Comparison of ENCODE assay signal across 1 cellular context in the genomic region with DNA sequence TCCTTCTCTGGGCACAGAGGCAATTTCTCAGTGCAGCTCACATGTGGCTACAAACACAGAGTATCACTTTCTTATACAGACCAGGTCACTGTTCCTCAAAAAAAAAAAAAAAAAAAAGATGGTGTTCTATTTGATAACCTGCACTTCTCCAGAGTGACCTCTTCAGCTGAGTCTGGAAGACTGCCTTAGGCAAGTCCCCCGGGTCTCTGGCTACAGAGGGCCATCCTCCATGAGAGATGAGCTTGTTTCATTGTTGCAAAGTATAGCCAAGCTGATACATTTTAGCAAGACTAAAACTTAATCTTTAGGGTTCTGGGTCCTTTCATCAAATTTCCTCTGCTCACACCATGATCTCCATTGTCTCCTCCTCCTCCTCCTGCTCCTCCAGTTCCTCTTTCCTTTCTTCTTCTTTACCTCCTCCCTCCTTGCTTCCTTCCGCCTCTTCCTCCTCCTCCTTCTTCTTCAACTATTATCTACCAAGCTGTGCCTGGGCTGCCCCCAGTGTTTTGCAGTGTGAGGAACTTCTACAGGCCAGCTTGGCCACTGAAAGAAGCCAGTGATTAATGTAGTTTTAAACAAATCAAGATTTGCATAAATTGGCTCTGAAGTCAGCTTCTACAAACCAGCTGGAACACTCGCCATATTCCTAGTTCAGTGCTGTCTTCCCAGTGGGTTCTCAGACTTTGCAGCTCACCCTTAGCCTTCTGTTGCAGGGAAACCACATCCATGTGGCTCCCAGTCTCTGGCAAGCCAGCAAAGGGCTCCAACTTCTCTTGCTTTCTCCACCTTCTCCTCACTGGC.
TF ChIP-seq lines count a peak whose summit lies in the region.

No MANE protein-coding gene starts in this region.

TF ChIP-seq in K562, 482 proteins besides CTCF, POLR2A, EP300 and RAD21 (continued from another document and continues in another):
- TF ChIP-seq, protein P1, sequence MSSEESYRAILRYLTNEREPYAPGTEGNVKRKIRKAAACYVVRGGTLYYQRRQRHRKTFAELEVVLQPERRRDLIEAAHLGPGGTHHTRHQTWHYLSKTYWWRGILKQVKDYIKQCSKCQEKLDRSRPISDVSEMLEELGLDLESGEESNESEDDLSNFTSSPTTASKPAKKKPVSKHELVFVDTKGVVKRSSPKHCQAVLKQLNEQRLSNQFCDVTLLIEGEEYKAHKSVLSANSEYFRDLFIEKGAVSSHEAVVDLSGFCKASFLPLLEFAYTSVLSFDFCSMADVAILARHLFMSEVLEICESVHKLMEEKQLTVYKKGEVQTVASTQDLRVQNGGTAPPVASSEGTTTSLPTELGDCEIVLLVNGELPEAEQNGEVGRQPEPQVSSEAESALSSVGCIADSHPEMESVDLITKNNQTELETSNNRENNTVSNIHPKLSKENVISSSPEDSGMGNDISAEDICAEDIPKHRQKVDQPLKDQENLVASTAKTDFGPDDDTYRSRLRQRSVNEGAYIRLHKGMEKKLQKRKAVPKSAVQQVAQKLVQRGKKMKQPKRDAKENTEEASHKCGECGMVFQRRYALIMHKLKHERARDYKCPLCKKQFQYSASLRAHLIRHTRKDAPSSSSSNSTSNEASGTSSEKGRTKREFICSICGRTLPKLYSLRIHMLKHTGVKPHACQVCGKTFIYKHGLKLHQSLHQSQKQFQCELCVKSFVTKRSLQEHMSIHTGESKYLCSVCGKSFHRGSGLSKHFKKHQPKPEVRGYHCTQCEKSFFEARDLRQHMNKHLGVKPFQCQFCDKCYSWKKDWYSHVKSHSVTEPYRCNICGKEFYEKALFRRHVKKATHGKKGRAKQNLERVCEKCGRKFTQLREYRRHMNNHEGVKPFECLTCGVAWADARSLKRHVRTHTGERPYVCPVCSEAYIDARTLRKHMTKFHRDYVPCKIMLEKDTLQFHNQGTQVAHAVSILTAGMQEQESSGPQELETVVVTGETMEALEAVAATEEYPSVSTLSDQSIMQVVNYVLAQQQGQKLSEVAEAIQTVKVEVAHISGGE (CRISPR knock-in tag; IDR thresholded peaks at IDR 0.05): no peak
- TF ChIP-seq LARP7 (IDR thresholded peaks at IDR 0.05) (peak; percentile 80; the same call in 1 of the 2 replicates), TRIM28 (IDR thresholded peaks at IDR 0.05) (no peak), ZNF165 (CRISPR knock-in tag; IDR thresholded peaks at IDR 0.05; ENCODE audit: borderline replicate concordance) (no peak), CCNT2 (IDR thresholded peaks at IDR 0.05; ENCODE audit: borderline replicate concordance, extremely low read depth, insufficient read length, low read depth, low read length) (no peak), NUFIP1 (IDR thresholded peaks at IDR 0.05; ENCODE audit: partially characterized antibody) (no peak), ZFP36 (IDR thresholded peaks at IDR 0.05; ENCODE audit: low read depth, low read length, partially characterized antibody) (no peak), MEF2D (tag; conservative IDR thresholded peaks at IDR 0.05; ENCODE audit: low read depth) (0 out of 2 replicates have a peak, but pooled peaks have one; percentile 44), MYC (IDR thresholded peaks at IDR 0.05; ENCODE audit: low read depth, low read length) (no peak), MYC (CRISPR knock-in tag; IDR thresholded peaks at IDR 0.05; ENCODE audit: borderline replicate concordance, low read depth) (no peak), NFE2 (IDR thresholded peaks at IDR 0.05; ENCODE audit: low read depth) (no peak), SP2 (IDR thresholded peaks at IDR 0.05; ENCODE audit: extremely low read depth, low read depth, low read length, poor library complexity, severe bottlenecking) (no peak), SAFB2 (IDR thresholded peaks at IDR 0.05; ENCODE audit: borderline replicate concordance, low read depth, low read length, severe bottlenecking) (no peak), ZNF444 (CRISPR knock-in tag; IDR thresholded peaks at IDR 0.05) (no peak), ZSCAN32 (CRISPR knock-in tag; IDR thresholded peaks at IDR 0.05) (no peak), ZBTB7A (IDR thresholded peaks at IDR 0.05; ENCODE audit: borderline replicate concordance, control insufficient read depth, low read depth, low read length) (no peak), KDM1A (IDR thresholded peaks at IDR 0.05) (no peak), THRAP3 (IDR thresholded peaks at IDR 0.05; ENCODE audit: borderline replicate concordance) (no peak), PHF21A (IDR thresholded peaks at IDR 0.05; ENCODE audit: borderline replicate concordance, low read depth) (no peak), MTA1 (IDR thresholded peaks at IDR 0.05; ENCODE audit: borderline replicate concordance) (peak; percentile 85; the same call in 1 of the 2 replicates), DMBX1 (CRISPR knock-in tag; IDR thresholded peaks at IDR 0.05; ENCODE audit: borderline replicate concordance) (peak; percentile 57; the same call in 1 of the 2 replicates), SREBF1 (IDR thresholded peaks at IDR 0.05; ENCODE audit: borderline replicate concordance, low read depth, low read length) (no peak), ZNF124 (CRISPR knock-in tag; IDR thresholded peaks at IDR 0.05) (no peak), SRF (CRISPR knock-in tag; IDR thresholded peaks at IDR 0.05) (no peak), NELFE (IDR thresholded peaks at IDR 0.05; ENCODE audit: insufficient read depth, insufficient read length) (no peak), ZNF354B (CRISPR knock-in tag; IDR thresholded peaks at IDR 0.05) (no peak), RFX5 (IDR thresholded peaks at IDR 0.05; ENCODE audit: low read depth, low read length) (no peak), NCOR1 (IDR thresholded peaks at IDR 0.05) (peak; percentile 8; the same call in 1 of the 2 replicates), GATA2 (CRISPR knock-in tag; IDR thresholded peaks at IDR 0.05) (no peak), NEUROD1 (IDR thresholded peaks at IDR 0.05; ENCODE audit: borderline replicate concordance, low read depth, low read length, partially characterized antibody) (no peak), SUPT5H (IDR thresholded peaks at IDR 0.05) (no peak), ZNF263 (CRISPR knock-in tag; IDR thresholded peaks at IDR 0.05; ENCODE audit: borderline replicate concordance) (peak; percentile 13; the same call in 1 of the 2 replicates), ZBTB1 (CRISPR knock-in tag; IDR thresholded peaks at IDR 0.05; ENCODE audit: borderline replicate concordance, low read depth) (no peak), MED1 (CRISPR knock-in tag; IDR thresholded peaks at IDR 0.05; ENCODE audit: borderline replicate concordance) (no peak), HDGF (IDR thresholded peaks at IDR 0.05) (peak; percentile 77; the same call in 1 of the 2 replicates), HNRNPL (IDR thresholded peaks at IDR 0.05; ENCODE audit: low read depth, low read length) (no peak), KLF16 (IDR thresholded peaks at IDR 0.05) (no peak)
- TF ChIP-seq, protein P2, sequence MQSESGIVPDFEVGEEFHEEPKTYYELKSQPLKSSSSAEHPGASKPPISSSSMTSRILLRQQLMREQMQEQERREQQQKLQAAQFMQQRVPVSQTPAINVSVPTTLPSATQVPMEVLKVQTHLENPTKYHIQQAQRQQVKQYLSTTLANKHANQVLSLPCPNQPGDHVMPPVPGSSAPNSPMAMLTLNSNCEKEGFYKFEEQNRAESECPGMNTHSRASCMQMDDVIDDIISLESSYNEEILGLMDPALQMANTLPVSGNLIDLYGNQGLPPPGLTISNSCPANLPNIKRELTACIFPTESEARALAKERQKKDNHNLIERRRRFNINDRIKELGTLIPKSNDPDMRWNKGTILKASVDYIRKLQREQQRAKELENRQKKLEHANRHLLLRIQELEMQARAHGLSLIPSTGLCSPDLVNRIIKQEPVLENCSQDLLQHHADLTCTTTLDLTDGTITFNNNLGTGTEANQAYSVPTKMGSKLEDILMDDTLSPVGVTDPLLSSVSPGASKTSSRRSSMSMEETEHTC (IDR thresholded peaks at IDR 0.05): no peak
- TF ChIP-seq, protein P3, sequence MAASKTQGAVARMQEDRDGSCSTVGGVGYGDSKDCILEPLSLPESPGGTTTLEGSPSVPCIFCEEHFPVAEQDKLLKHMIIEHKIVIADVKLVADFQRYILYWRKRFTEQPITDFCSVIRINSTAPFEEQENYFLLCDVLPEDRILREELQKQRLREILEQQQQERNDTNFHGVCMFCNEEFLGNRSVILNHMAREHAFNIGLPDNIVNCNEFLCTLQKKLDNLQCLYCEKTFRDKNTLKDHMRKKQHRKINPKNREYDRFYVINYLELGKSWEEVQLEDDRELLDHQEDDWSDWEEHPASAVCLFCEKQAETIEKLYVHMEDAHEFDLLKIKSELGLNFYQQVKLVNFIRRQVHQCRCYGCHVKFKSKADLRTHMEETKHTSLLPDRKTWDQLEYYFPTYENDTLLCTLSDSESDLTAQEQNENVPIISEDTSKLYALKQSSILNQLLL (CRISPR knock-in tag; IDR thresholded peaks at IDR 0.05; ENCODE audit: borderline replicate concordance): no peak
- TF ChIP-seq, protein P4, sequence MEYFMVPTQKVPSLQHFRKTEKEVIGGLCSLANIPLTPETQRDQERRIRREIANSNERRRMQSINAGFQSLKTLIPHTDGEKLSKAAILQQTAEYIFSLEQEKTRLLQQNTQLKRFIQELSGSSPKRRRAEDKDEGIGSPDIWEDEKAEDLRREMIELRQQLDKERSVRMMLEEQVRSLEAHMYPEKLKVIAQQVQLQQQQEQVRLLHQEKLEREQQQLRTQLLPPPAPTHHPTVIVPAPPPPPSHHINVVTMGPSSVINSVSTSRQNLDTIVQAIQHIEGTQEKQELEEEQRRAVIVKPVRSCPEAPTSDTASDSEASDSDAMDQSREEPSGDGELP (CRISPR knock-in tag; IDR thresholded peaks at IDR 0.05; ENCODE audit: borderline replicate concordance): no peak
- TF ChIP-seq, protein P5, sequence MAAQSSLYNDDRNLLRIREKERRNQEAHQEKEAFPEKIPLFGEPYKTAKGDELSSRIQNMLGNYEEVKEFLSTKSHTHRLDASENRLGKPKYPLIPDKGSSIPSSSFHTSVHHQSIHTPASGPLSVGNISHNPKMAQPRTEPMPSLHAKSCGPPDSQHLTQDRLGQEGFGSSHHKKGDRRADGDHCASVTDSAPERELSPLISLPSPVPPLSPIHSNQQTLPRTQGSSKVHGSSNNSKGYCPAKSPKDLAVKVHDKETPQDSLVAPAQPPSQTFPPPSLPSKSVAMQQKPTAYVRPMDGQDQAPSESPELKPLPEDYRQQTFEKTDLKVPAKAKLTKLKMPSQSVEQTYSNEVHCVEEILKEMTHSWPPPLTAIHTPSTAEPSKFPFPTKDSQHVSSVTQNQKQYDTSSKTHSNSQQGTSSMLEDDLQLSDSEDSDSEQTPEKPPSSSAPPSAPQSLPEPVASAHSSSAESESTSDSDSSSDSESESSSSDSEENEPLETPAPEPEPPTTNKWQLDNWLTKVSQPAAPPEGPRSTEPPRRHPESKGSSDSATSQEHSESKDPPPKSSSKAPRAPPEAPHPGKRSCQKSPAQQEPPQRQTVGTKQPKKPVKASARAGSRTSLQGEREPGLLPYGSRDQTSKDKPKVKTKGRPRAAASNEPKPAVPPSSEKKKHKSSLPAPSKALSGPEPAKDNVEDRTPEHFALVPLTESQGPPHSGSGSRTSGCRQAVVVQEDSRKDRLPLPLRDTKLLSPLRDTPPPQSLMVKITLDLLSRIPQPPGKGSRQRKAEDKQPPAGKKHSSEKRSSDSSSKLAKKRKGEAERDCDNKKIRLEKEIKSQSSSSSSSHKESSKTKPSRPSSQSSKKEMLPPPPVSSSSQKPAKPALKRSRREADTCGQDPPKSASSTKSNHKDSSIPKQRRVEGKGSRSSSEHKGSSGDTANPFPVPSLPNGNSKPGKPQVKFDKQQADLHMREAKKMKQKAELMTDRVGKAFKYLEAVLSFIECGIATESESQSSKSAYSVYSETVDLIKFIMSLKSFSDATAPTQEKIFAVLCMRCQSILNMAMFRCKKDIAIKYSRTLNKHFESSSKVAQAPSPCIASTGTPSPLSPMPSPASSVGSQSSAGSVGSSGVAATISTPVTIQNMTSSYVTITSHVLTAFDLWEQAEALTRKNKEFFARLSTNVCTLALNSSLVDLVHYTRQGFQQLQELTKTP (IDR thresholded peaks at IDR 0.05; ENCODE audit: low read depth in 1 of 2, partially characterized antibody in 2 of 2): no peak
- TF ChIP-seq, protein P6, sequence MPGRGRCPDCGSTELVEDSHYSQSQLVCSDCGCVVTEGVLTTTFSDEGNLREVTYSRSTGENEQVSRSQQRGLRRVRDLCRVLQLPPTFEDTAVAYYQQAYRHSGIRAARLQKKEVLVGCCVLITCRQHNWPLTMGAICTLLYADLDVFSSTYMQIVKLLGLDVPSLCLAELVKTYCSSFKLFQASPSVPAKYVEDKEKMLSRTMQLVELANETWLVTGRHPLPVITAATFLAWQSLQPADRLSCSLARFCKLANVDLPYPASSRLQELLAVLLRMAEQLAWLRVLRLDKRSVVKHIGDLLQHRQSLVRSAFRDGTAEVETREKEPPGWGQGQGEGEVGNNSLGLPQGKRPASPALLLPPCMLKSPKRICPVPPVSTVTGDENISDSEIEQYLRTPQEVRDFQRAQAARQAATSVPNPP (IDR thresholded peaks at IDR 0.05; ENCODE audit: borderline replicate concordance, insufficient read depth, insufficient read length): no peak
- TF ChIP-seq, protein P7, sequence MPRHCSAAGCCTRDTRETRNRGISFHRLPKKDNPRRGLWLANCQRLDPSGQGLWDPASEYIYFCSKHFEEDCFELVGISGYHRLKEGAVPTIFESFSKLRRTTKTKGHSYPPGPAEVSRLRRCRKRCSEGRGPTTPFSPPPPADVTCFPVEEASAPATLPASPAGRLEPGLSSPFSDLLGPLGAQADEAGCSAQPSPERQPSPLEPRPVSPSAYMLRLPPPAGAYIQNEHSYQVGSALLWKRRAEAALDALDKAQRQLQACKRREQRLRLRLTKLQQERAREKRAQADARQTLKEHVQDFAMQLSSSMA (CRISPR knock-in tag; IDR thresholded peaks at IDR 0.05): no peak
- TF ChIP-seq, protein P8, sequence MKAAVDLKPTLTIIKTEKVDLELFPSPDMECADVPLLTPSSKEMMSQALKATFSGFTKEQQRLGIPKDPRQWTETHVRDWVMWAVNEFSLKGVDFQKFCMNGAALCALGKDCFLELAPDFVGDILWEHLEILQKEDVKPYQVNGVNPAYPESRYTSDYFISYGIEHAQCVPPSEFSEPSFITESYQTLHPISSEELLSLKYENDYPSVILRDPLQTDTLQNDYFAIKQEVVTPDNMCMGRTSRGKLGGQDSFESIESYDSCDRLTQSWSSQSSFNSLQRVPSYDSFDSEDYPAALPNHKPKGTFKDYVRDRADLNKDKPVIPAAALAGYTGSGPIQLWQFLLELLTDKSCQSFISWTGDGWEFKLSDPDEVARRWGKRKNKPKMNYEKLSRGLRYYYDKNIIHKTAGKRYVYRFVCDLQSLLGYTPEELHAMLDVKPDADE (conservative IDR thresholded peaks at IDR 0.05; ENCODE audit: control insufficient read depth, low read depth, low read length): no peak
